15 cellular contexts compared by ENCODE assay signal in genomic region chr3:11832964-11833621, GRCh38. TPM values are rescaled to one million over a fixed set of nuclear protein-coding genes. Genes with fewer than 3 reads are reported as not detected.
DNase-seq lines count a peak whose midpoint lies in the region; ATAC-seq and TF ChIP-seq lines count a peak whose summit lies in the region.
"Had no signal": no experiment of that assay in that cellular context is flagged by ENCODE, and none has a peak within 500 bp of the region (broad histone marks: within the 10 kb centered on the region; RNA-seq: fewer than 3 reads in every experiment).

No MANE protein-coding gene starts in this region.

- TF ChIP-seq CTCF in dorsolateral prefrontal cortex (IDR thresholded peaks at IDR 0.05 in 54 of 56, conservative IDR thresholded peaks at IDR 0.05 in 2 of 56; ENCODE audit: low read depth in 1 of 56, partially characterized antibody in 56 of 56) (peak in 4 of 56 donors; percentile 11 to 33 (median 14)), stomach (IDR thresholded peaks at IDR 0.05) (no peak), psoas muscle (IDR thresholded peaks at IDR 0.05) (no peak)

- DNase-seq in SK-MEL-5 (ENCODE audit: low read depth, low spot score) (peak; percentile 78), dorsolateral prefrontal cortex (peak in 3 of 10 donors; percentile 30 to 58 (median 38)), left lobe of liver (ENCODE audit: low spot score) (peak; percentile 76), stomach (peak; percentile 56), NCI-H748 treated with DMSO at 0.1 percent for 48 hours (lab: John Stamatoyannopoulos, UW) (no peak), HT-29 (ENCODE audit: low spot score) (no peak), psoas muscle (no peak)
- DNase-seq: activated CD4-positive, alpha-beta T cell treated with anti-CD3 and anti-CD28 coated beads, Interleukin-2, amount 10 ng/mL, durations not matched to agents 7 days and 5 days; activated CD8-positive, alpha-beta memory T cell treated with anti-CD3 and anti-CD28 coated beads, Interleukin-2, amount 50 U/mL, for 48 hours; activated naive CD4-positive, alpha-beta T cell treated with Interleukin-2 at 50 U/mL for 16 hours; esophagus squamous epithelium; GM23248; NCI-H1436 treated with DMSO at 0.1 percent for 48 hours; right cardiac atrium had no signal

- ATAC-seq in left lobe of liver (peak; percentile 97), HG03571 (IDR thresholded peaks at IDR 0.05; ENCODE audit: unreplicated experiment) (no peak), psoas muscle (no peak)

- H3K27me3 ChIP-seq in dorsolateral prefrontal cortex, result no peaks in the 10 kb centered on the region
- H3K27me3 ChIP-seq in stomach, result no peaks in the 10 kb centered on the region
- no peaks in the 10 kb centered on the region for H3K27me3 ChIP-seq in psoas muscle (ENCODE audit: insufficient read depth in 3 of 3, low read length in 2 of 3)
- H3K27me3 ChIP-seq: esophagus squamous epithelium had no signal

- H3K27ac ChIP-seq in dorsolateral prefrontal cortex (peak overlapping the region in 49 of 59 donors; percentile 3 to 73 (median 52)), stomach (peak overlapping the region in 1 of 5 donors; percentile 5), psoas muscle (no peak overlapping the region)
- H3K27ac ChIP-seq: GM23248 had no signal

- H3K4me1 ChIP-seq in stomach (peaks cover 0 to 16% (median 4%) of the 10 kb centered on the region in 4 donors), psoas muscle (no peaks in the 10 kb centered on the region)

- no peak for TF ChIP-seq EP300 in stomach (IDR thresholded peaks at IDR 0.05)

- no peak for TF ChIP-seq POLR2A in stomach (IDR thresholded peaks at IDR 0.05)

- in situ Hi-C loops in SK-MEL-5 (cut with HindIII; ENCODE audit: low pct_unique_long_range_greater_than_20kb, low sequenced_read_pairs), result no loop called here

- H3K36me3 ChIP-seq in stomach (peaks cover 26 to 85% (median 81%) of the 10 kb centered on the region in 4 donors), psoas muscle (ENCODE audit: insufficient read depth in 1 of 2, low read depth in 1 of 2) (peaks cover 8 to 87% of the 10 kb centered on the region in 2 donors)

- 27 to 45% (median 38%) methylated on average over 7 of the region's 7 CpGs for WGBS in stomach, 5 donors
- 51 to 64% (median 55%) methylated on average over 7 of the region's 7 CpGs for WGBS in psoas muscle, 3 donors

- H3K9me3 ChIP-seq in stomach, result no peaks in the 10 kb centered on the region
- no peaks in the 10 kb centered on the region for H3K9me3 ChIP-seq in psoas muscle
- H3K9me3 ChIP-seq: esophagus squamous epithelium had no signal

- H3K4me3 ChIP-seq in dorsolateral prefrontal cortex (peak overlapping the region in 5 of 59 donors; percentile 1 to 32 (median 10)), stomach (no peak overlapping the region), psoas muscle (no peak overlapping the region)
- H3K4me3 ChIP-seq: esophagus squamous epithelium, GM23248 had no signal

- intact Hi-C loops in dorsolateral prefrontal cortex (cut with DNase I), result loop anchor here (5.0 to 10.0 kb wide), 2 partner anchors 178 to 181 kb away; no protein-coding TSS in a partner anchor
- intact Hi-C loops in stomach (cut with DNase I; ENCODE audit: low total_unique reads), result no loop called here
- intact Hi-C loops in psoas muscle (cut with DNase I), result no loop called here

RNA-seq across cellular contexts. Expression of gene TAMM41, which starts 13.6 kb away (rescaled TPM):
- 7.1 TPM in 2 replicates for total RNA-seq in SK-MEL-5 (2014; rRNA removed; shearing (Covaris generic))
- polyA plus RNA-seq in SK-MEL-5 (2015; cell fraction: cytosol; rRNA removed), result 11.2 and 11.9 TPM in 2 replicates
- polyA plus RNA-seq in SK-MEL-5 (2015; cell fraction: nucleus; rRNA removed), result 46.5 and 52.9 TPM in 2 replicates
- total RNA-seq in dorsolateral prefrontal cortex (10 to 100 TPM; 19.6 to 60.4 (median 33.1) TPM), left lobe of liver (7.8 TPM), stomach (10 to 100 TPM in 2 of 5 donors, 1 to 10 TPM in 3; 4.3 to 22.9 (median 7.6) TPM), psoas muscle (1 to 10 TPM; 5.9 to 9.2 (median 7.8) TPM)
- polyA plus RNA-seq in stomach (10 to 100 TPM in 1 of 3 donors, 1 to 10 TPM in 2; 8.5 to 12.3 (median 8.9) TPM), psoas muscle (10 to 100 TPM in 2 of 3 donors, 1 to 10 TPM in 1; 5.8 to 13.1 (median 10.1) TPM)
- total RNA-seq in HT-29 (2014; rRNA removed; shearing (Covaris generic)), result 2.8 and 4.0 TPM in 2 replicates

Comparison
In these comparisons a context has a peak if more than half of its experiments do, and no peak if none do; other contexts are left out.
1. DNase-seq: peak in SK-MEL-5 (single experiment), left lobe of liver (single experiment) and stomach (single experiment); none in NCI-H748 treated with DMSO at 0.1 percent for 48 hours (single experiment), HT-29 (single experiment) and psoas muscle (0 of 2).
2. intact Hi-C loops: an anchor here in dorsolateral prefrontal cortex (5.0 to 10.0 kb wide); none called in stomach and psoas muscle.